31 cellular contexts compared by ENCODE assay signal in genomic region chr10:46536781-46537180, GRCh38. TPM values are rescaled to one million over a fixed set of nuclear protein-coding genes. Genes with fewer than 3 reads are reported as not detected.
DNase-seq lines count a peak whose midpoint lies in the region; ATAC-seq lines count a peak whose summit lies in the region.
"Had no signal": no experiment of that assay in that cellular context is flagged by ENCODE, and none has a peak within 500 bp of the region (broad histone marks: within the 10 kb centered on the region; RNA-seq: fewer than 3 reads in every experiment).

No MANE protein-coding gene starts in this region.

- H3K9me3 Mint-ChIP-seq in activated naive CD8-positive, alpha-beta T cell treated with anti-CD3 and anti-CD28 coated beads, Interleukin-2, amount 50 U/mL, for 24 hours: no peaks in the 10 kb centered on the region
- H3K9me3 Mint-ChIP-seq: activated T-cell treated with anti-CD3 and anti-CD28 coated beads, Interleukin-2, amount 50 U/mL, for 4 hours; central memory CD8-positive, alpha-beta T cell; nephron; stimulated activated naive CD8-positive, alpha-beta T cell treated with anti-CD3 and anti-CD28 coated beads, Interleukin-15, Interleukin-2, amounts not matched to agents 100 ng/mL and 50 ng/mL, for 24 hours; T-cell had no signal

- no peaks in the 10 kb centered on the region for H3K36me3 ChIP-seq in aorta (ENCODE audit: control insufficient read depth in 1 of 2, insufficient read depth in 2 of 2, low read length in 1 of 2)
- H3K36me3 ChIP-seq: esophagus muscularis mucosa, thyroid gland, WERI-Rb-1 had no signal

- WGBS in right cardiac atrium: 90% methylated on average over 5 of the region's 5 CpGs
- WGBS in aorta, 2 donors: 96 to 97% methylated on average over 5 of the region's 5 CpGs

- H3K4me3 Mint-ChIP-seq in activated naive CD8-positive, alpha-beta T cell treated with anti-CD3 and anti-CD28 coated beads, Interleukin-2, amount 50 U/mL, for 24 hours: no peak overlapping the region
- H3K4me3 Mint-ChIP-seq: activated T-cell treated with anti-CD3 and anti-CD28 coated beads, Interleukin-2, amount 50 U/mL, for 4 hours; central memory CD8-positive, alpha-beta T cell; IgD-negative memory B cell; nephron; stimulated activated naive CD8-positive, alpha-beta T cell treated with anti-CD3 and anti-CD28 coated beads, Interleukin-15, Interleukin-2, amounts not matched to agents 100 ng/mL and 50 ng/mL, for 24 hours; T-cell had no signal

- peaks cover 42% of the 10 kb centered on the region for H3K27me3 Mint-ChIP-seq in activated naive CD8-positive, alpha-beta T cell treated with anti-CD3 and anti-CD28 coated beads, Interleukin-2, amount 50 U/mL, for 24 hours

- intact Hi-C loops in right cardiac atrium (cut with DNase I) (no loop called here), left ventricle myocardium superior (cut with micrococcal nuclease) (no loop called here), posterior vena cava (cut with DNase I) (no loop called here), aorta (cut with DNase I) (no loop called here)

- H3K27ac ChIP-seq in right cardiac atrium (ENCODE audit: low read length) (no peak overlapping the region), aorta (ENCODE audit: low read depth in 1 of 2, low read length in 2 of 2) (no peak overlapping the region)
- H3K27ac ChIP-seq: esophagus muscularis mucosa, thyroid gland, WERI-Rb-1 had no signal

- H3K4me3 ChIP-seq in right cardiac atrium (ENCODE audit: low read length): no peak overlapping the region
- H3K4me3 ChIP-seq in aorta (ENCODE audit: low read length in 2 of 2): no peak overlapping the region
- H3K4me3 ChIP-seq: esophagus muscularis mucosa, GM12878, lung, thyroid gland had no signal

- peaks cover 6% of the 10 kb centered on the region for H3K4me1 Mint-ChIP-seq in activated naive CD8-positive, alpha-beta T cell treated with anti-CD3 and anti-CD28 coated beads, Interleukin-2, amount 50 U/mL, for 24 hours
- H3K4me1 Mint-ChIP-seq: IgD-negative memory B cell had no signal

- DNase-seq in right cardiac atrium (peak in 2 of 3 donors; percentile 8 to 47), left ventricle myocardium superior (no peak), posterior vena cava (ENCODE audit: low spot score) (peak; percentile 77), aorta (peak; percentile 35 to 69)
- DNase-seq in activated naive CD8-positive, alpha-beta T cell treated with anti-CD3 and anti-CD28 coated beads, Interleukin-2, amount 50 U/mL, for 24 hours: no peak
- DNase-seq in stimulated activated CD4-positive, alpha-beta T cell treated with anti-CD3 and anti-CD28 coated beads, Interleukin-4, amount 100 ng/mL, for 4 hours: no peak
- DNase-seq: ACHN; activated CD4-positive, alpha-beta T cell treated with anti-CD3 and anti-CD28 coated beads for 48 hours; activated CD8-positive, alpha-beta memory T cell treated with anti-CD3 and anti-CD28 coated beads for 24 hours; activated T-cell treated with anti-CD3 and anti-CD28 coated beads, Interleukin-2, amount 50 U/mL, for 4 hours; dermis blood vessel endothelial cell; foreskin fibroblast; NCI-H82; RPMI8226; stimulated activated CD4-positive, alpha-beta T cell treated with anti-CD3 and anti-CD28 coated beads, Interleukin-2, amount 100 ng/mL, for 24 hours; stimulated activated CD8-positive, alpha-beta memory T cell treated with anti-CD3 and anti-CD28 coated beads, Interleukin-4, amount 100 ng/mL, for 48 hours; T-cell; thyroid gland; WERI-Rb-1 had no signal

- ATAC-seq in right cardiac atrium (no peak), left ventricle myocardium superior (no peak), aorta (ENCODE audit: low FRiP score) (no peak), HG03521 (IDR thresholded peaks at IDR 0.05; ENCODE audit: unreplicated experiment) (no peak), GM18870 (IDR thresholded peaks at IDR 0.05; ENCODE audit: unreplicated experiment) (no peak)
- peak; percentile 33 for ATAC-seq in activated naive CD8-positive, alpha-beta T cell treated with anti-CD3 and anti-CD28 coated beads, Interleukin-2, amount 50 U/mL, for 24 hours
- ATAC-seq: activated T-cell treated with anti-CD3 and anti-CD28 coated beads, Interleukin-2, amount 50 U/mL, for 4 hours; GM12878; HCT116; T-cell had no signal

- H3K9me3 ChIP-seq in right cardiac atrium (ENCODE audit: control insufficient read depth, low read length) (no peaks in the 10 kb centered on the region), aorta (ENCODE audit: control insufficient read depth, low read length) (no peaks in the 10 kb centered on the region)
- H3K9me3 ChIP-seq: esophagus muscularis mucosa, thyroid gland had no signal

- no peak overlapping the region for H3K27ac Mint-ChIP-seq in activated naive CD8-positive, alpha-beta T cell treated with anti-CD3 and anti-CD28 coated beads, Interleukin-2, amount 50 U/mL, for 24 hours
- H3K27ac Mint-ChIP-seq: IgD-negative memory B cell; nephron; stimulated activated naive CD8-positive, alpha-beta T cell treated with anti-CD3 and anti-CD28 coated beads, Interleukin-15, Interleukin-2, amounts not matched to agents 100 ng/mL and 50 ng/mL, for 24 hours; T-cell had no signal

- H3K36me3 Mint-ChIP-seq in activated naive CD8-positive, alpha-beta T cell treated with anti-CD3 and anti-CD28 coated beads, Interleukin-2, amount 50 U/mL, for 24 hours (ENCODE audit: low read depth): no peaks in the 10 kb centered on the region
- H3K36me3 Mint-ChIP-seq: IgD-negative memory B cell, T-cell had no signal

- H3K4me1 ChIP-seq in right cardiac atrium (ENCODE audit: control insufficient read depth, insufficient read depth, low read length) (no peaks in the 10 kb centered on the region), aorta (ENCODE audit: control insufficient read depth in 1 of 2, insufficient read depth in 2 of 2, low read length in 2 of 2) (no peaks in the 10 kb centered on the region)

- H3K27me3 ChIP-seq in right cardiac atrium (ENCODE audit: control insufficient read depth, insufficient read depth) (no peaks in the 10 kb centered on the region), aorta (ENCODE audit: control insufficient read depth in 1 of 2, insufficient read depth in 2 of 2, low read length in 1 of 2) (no peaks in the 10 kb centered on the region)
- H3K27me3 ChIP-seq: thyroid gland had no signal

RNA-seq across cellular contexts. Expression of gene GPRIN2, which starts 19.7 kb away (rescaled TPM):
- total RNA-seq in right cardiac atrium: not detected
- polyA plus RNA-seq in right cardiac atrium: not detected
- not detected for total RNA-seq in left ventricle myocardium superior
- not detected for total RNA-seq in posterior vena cava
- 1 to 10 TPM in 1 of 2 donors, under 1 TPM in 1; 0.36 to 1.2 TPM for total RNA-seq in aorta
- polyA plus RNA-seq in aorta: 1 to 10 TPM in 1 of 2 donors, under 1 TPM in 1; 0.54 to 4.0 TPM
- total RNA-seq: activated T-cell treated with anti-CD3 and anti-CD28 coated beads, Interleukin-2, amount 50 U/mL, for 4 hours; NCI-H460; osteoblast; T-cell had no signal
- polyA plus RNA-seq: GM12878, IgD-negative memory B cell had no signal

RNA-seq across cellular contexts. Expression of gene SYT15, which starts 42.1 kb away (rescaled TPM):
- total RNA-seq in right cardiac atrium (1 to 10 TPM; 2.7 to 4.1 (median 3.5) TPM), left ventricle myocardium superior (3.6 TPM), posterior vena cava (1 to 10 TPM; 5.9 to 6.8 TPM), aorta (10 to 100 TPM in 1 of 2 donors, 1 to 10 TPM in 1; 8.8 to 24.8 TPM)
- polyA plus RNA-seq in right cardiac atrium (2.6 TPM), aorta (under 1 TPM; 0.13 to 0.79 TPM)

Comparison
In these comparisons a context has a peak if more than half of its experiments do, and no peak if none do; other contexts are left out.
1. DNase-seq: peak in right cardiac atrium (2 of 3), posterior vena cava (single experiment) and aorta (2 of 2); none in left ventricle myocardium superior (single experiment), activated naive CD8-positive, alpha-beta T cell treated with anti-CD3 and anti-CD28 coated beads, Interleukin-2, amount 50 U/mL, for 24 hours (single experiment) and stimulated activated CD4-positive, alpha-beta T cell treated with anti-CD3 and anti-CD28 coated beads, Interleukin-4, amount 100 ng/mL, for 4 hours (0 of 2).